Comparison of ENCODE assay signal across 8 cellular contexts in genomic region chr2:223945755-223946154, GRCh38. TPM values are rescaled to one million over a fixed set of nuclear protein-coding genes. Genes with fewer than 3 reads are reported as not detected.
A peak's percentile ranks its signal among the peaks of the same experiment; 100 is the strongest.
DNase-seq lines count a peak whose midpoint lies in the region; ATAC-seq and TF ChIP-seq lines count a peak whose summit lies in the region.

No MANE protein-coding gene starts in this region.

- DNase-seq in DND-41 (no peak), NB4 (ENCODE audit: low read depth) (no peak), colonic mucosa (no peak), NCI-H187 (lab: John Stamatoyannopoulos, UW) (no peak), pons (ENCODE audit: low spot score) (no peak)
- DNase-seq in stimulated activated CD4-positive, alpha-beta T cell treated with anti-CD3 and anti-CD28 coated beads, Interleukin-4, amount 100 ng/mL, for 4 hours: no peak

- peaks cover 25% of the 10 kb centered on the region for H3K4me1 ChIP-seq in DND-41 (ENCODE audit: insufficient read depth, low read length)
- H3K4me1 ChIP-seq in colonic mucosa: peaks cover 12% of the 10 kb centered on the region
- peaks cover 55 to 64% of the 10 kb centered on the region in 2 experiments for H3K4me1 ChIP-seq in neutrophil (ENCODE audit: control insufficient read depth in 1 of 2, insufficient read depth in 1 of 2, low read depth in 1 of 2, low read length in 1 of 2)

- peaks cover 27% of the 10 kb centered on the region for H3K79me2 ChIP-seq in DND-41 (ENCODE audit: insufficient read depth, low read length)

- TF ChIP-seq CTCF in DND-41 (IDR thresholded peaks at IDR 0.05; ENCODE audit: borderline replicate concordance, extremely low read depth, low read length, poor library complexity, severe bottlenecking) (no peak), NB4 (IDR thresholded peaks at IDR 0.05; ENCODE audit: low read depth, low read length) (no peak), colonic mucosa (IDR thresholded peaks at IDR 0.05) (no peak), neutrophil (IDR thresholded peaks at IDR 0.05) (no peak)

- peaks cover 6% of the 10 kb centered on the region; the same call in 1 of the 2 replicates for H4K20me1 ChIP-seq in DND-41 (ENCODE audit: insufficient read depth, low read length)

- H2AFZ ChIP-seq in DND-41 (ENCODE audit: low read depth, low read length): peak overlapping the region; percentile 91

- H3K9me3 ChIP-seq in DND-41 (ENCODE audit: insufficient read depth, low read length, severe bottlenecking) (no peaks in the 10 kb centered on the region), colonic mucosa (no peaks in the 10 kb centered on the region), neutrophil (no peaks in the 10 kb centered on the region)

- H3K4me2 ChIP-seq in DND-41 (ENCODE audit: insufficient read depth, low read length): peak overlapping the region; percentile 92

- intact Hi-C loops in colonic mucosa (cut with DNase I): no loop called here

- H3K4me3 ChIP-seq in DND-41 (ENCODE audit: low read depth in 1 of 2, low read length in 2 of 2) (peak overlapping the region; percentile 46 to 85; a peak in 3 of 4 replicates), NB4 (ENCODE audit: low read depth, low read length) (peak overlapping the region; percentile 43), colonic mucosa (peak overlapping the region; percentile 72), neutrophil (ENCODE audit: low read depth in 1 of 2, low read length in 1 of 2) (peak overlapping the region; percentile 82 to 93)

- ATAC-seq in DND-41 (ENCODE audit: insufficient read depth, low read depth) (no peak), HG03108 (IDR thresholded peaks at IDR 0.05; ENCODE audit: unreplicated experiment) (no peak)

- TF ChIP-seq POLR2A in NB4 (IDR thresholded peaks at IDR 0.05; ENCODE audit: extremely low read depth, insufficient read length): no peak

- H3K36me3 ChIP-seq in DND-41 (ENCODE audit: insufficient read depth, low read length): no peaks in the 10 kb centered on the region; the same call in 1 of the 2 replicates
- no peaks in the 10 kb centered on the region for H3K36me3 ChIP-seq in colonic mucosa
- H3K36me3 ChIP-seq in neutrophil: no peaks in the 10 kb centered on the region

- H3K27ac ChIP-seq in DND-41 (ENCODE audit: low read length): peak overlapping the region; percentile 1; the same call in 1 of the 2 replicates
- no peak overlapping the region for H3K27ac ChIP-seq in colonic mucosa
- peak overlapping the region; percentile 84 for H3K27ac ChIP-seq in neutrophil

- no peaks in the 10 kb centered on the region for H3K27me3 ChIP-seq in DND-41 (ENCODE audit: insufficient read depth, low read length, poor library complexity)
- no peaks in the 10 kb centered on the region for H3K27me3 ChIP-seq in colonic mucosa
- H3K27me3 ChIP-seq in neutrophil: no peaks in the 10 kb centered on the region

- H3K9ac ChIP-seq in DND-41 (ENCODE audit: low read depth, low read length) (peak overlapping the region; percentile 89), colonic mucosa (ENCODE audit: low read depth in 2 of 2, low read length in 2 of 2) (no peak overlapping the region)

RNA-seq across cellular contexts. Expression of gene WDFY1, which starts 0.6 kb away (rescaled TPM):
- 10 to 100 TPM; 50.0 to 63.5 TPM for total RNA-seq in colonic mucosa

RNA-seq across cellular contexts. Expression of gene MRPL44, which starts 11.5 kb away (rescaled TPM):
- total RNA-seq in colonic mucosa: 10 to 100 TPM; 40.8 to 49.4 TPM
